ENCODE assay signal across 1 cellular context in genomic region chr2:45170191-45170975, GRCh38.
TF ChIP-seq lines count a peak whose summit lies in the region.

No MANE protein-coding gene starts in this region.

TF ChIP-seq in GM23338, 12 proteins besides CTCF, POLR2A, EP300 and RAD21 (continued from another document):
- TF ChIP-seq ZNF462 (CRISPR knock-in tag; IDR thresholded peaks at IDR 0.05) = no peak
